Comparison of ENCODE assay signal across 8 cellular contexts in genomic region chr13:112942689-112943308, GRCh38. TPM values are rescaled to one million over a fixed set of nuclear protein-coding genes. Genes with fewer than 3 reads are reported as not detected.
DNase-seq lines count a peak whose midpoint lies in the region; ATAC-seq and TF ChIP-seq lines count a peak whose summit lies in the region.

No MANE protein-coding gene starts in this region.

- WGBS in IMR-90 (ENCODE audit: extremely low coverage in 2 of 2, insufficient read length in 1 of 2), 2 experiments, result 0% methylated on average over 8 of the region's 18 CpGs; no CpG with 5 or more reads in 1 of the 2 experiments
- WGBS in esophagus muscularis mucosa, result 7% methylated on average over 9 of the region's 18 CpGs

- no peak overlapping the region for H4K91ac ChIP-seq in IMR-90 (ENCODE audit: insufficient read depth, low read depth, low read length)

- peak; percentile 93 for TF ChIP-seq RAD21 in IMR-90 (IDR thresholded peaks at IDR 0.05; ENCODE audit: low read length)

- H4K8ac ChIP-seq in IMR-90 (ENCODE audit: low read depth in 2 of 2, low read length in 2 of 2), result no peak overlapping the region

- no peak overlapping the region for H3K23ac ChIP-seq in IMR-90 (ENCODE audit: low read depth, low read length)

- DNase-seq in DMS153 (lab: John Stamatoyannopoulos, UW) (peak; percentile 93), IMR-90 (peak; percentile 91), OCI-M1 (lab: John Stamatoyannopoulos, UW) (peak; percentile 95), esophagus muscularis mucosa (ENCODE audit: extremely low spot score) (peak; percentile 98)
- DNase-seq in activated T-cell treated with anti-CD3 and anti-CD28 coated beads, Interleukin-2, amount 50 U/mL, for 1 hour, result peak; percentile 96
- peak; percentile 91 to 98 for DNase-seq in stimulated activated CD8-positive, alpha-beta memory T cell treated with anti-CD3 and anti-CD28 coated beads, Interleukin-4, amount 100 ng/mL, for 4 hours (ENCODE audit: low read depth in 2 of 2, low spot score in 1 of 2)

- ATAC-seq in GM21576 (IDR thresholded peaks at IDR 0.05; ENCODE audit: unreplicated experiment), result peak; percentile 96
- ATAC-seq in IMR-90 (ENCODE audit: low read depth), result peak; percentile 95

- H2BK5ac ChIP-seq in IMR-90 (ENCODE audit: low read depth, low read length, poor library complexity, severe bottlenecking), result no peak overlapping the region

- TF ChIP-seq CTCF in IMR-90 (conservative IDR thresholded peaks at IDR 0.05; ENCODE audit: low read depth, low read length) (peak; percentile 97), esophagus muscularis mucosa (IDR thresholded peaks at IDR 0.05) (peak; percentile 91 to 96 (median 94))

- H3K79me1 ChIP-seq in IMR-90 (ENCODE audit: low read depth in 1 of 2, low read length in 2 of 2), result no peaks in the 10 kb centered on the region

- no peak overlapping the region for H3K56ac ChIP-seq in IMR-90 (ENCODE audit: extremely low read depth, insufficient read depth, low read length)

- H3K9me3 ChIP-seq in IMR-90 (ENCODE audit: control insufficient read depth, insufficient read depth, low read length) (no peaks in the 10 kb centered on the region), esophagus muscularis mucosa (no peaks in the 10 kb centered on the region), mucosa of stomach (ENCODE audit: control insufficient read depth, low read length) (no peaks in the 10 kb centered on the region)

- peak overlapping the region; percentile 92 for H2AFZ ChIP-seq in IMR-90 (replicated peaks; ENCODE audit: low read length, poor library complexity)

- H2AK9ac ChIP-seq in IMR-90 (replicated peaks; ENCODE audit: low read depth, low read length, poor library complexity), result no peak overlapping the region

- no peak overlapping the region for H3K9ac ChIP-seq in IMR-90 (ENCODE audit: low read depth, low read length)
- peak overlapping the region; percentile 5 for H3K9ac ChIP-seq in mucosa of stomach (ENCODE audit: low read length)

- no peak overlapping the region for H2BK20ac ChIP-seq in IMR-90 (ENCODE audit: low read depth, low read length)

- H2BK120ac ChIP-seq in IMR-90 (ENCODE audit: low read depth, low read length), result no peak overlapping the region

- no peak overlapping the region for H2BK15ac ChIP-seq in IMR-90 (ENCODE audit: low read depth, low read length)

- H4K5ac ChIP-seq in IMR-90 (ENCODE audit: low read depth, low read length), result no peak overlapping the region

- TF ChIP-seq POLR2A in IMR-90 (IDR thresholded peaks at IDR 0.05; ENCODE audit: low read depth, low read length), result no peak; the same call in 1 of the 2 replicates
- TF ChIP-seq POLR2A in esophagus muscularis mucosa (IDR thresholded peaks at IDR 0.05; ENCODE audit: low read depth), result no peak

- intact Hi-C loops in IMR-90 (cut with micrococcal nuclease) (loop anchor here (1.0 to 10.0 kb wide), 3 partner anchors 87 to 508 kb away; no protein-coding TSS in a partner anchor), esophagus muscularis mucosa (cut with DNase I) (loop anchor here (2.0 to 5.0 kb wide), 2 partner anchors 90 to 452 kb away; no protein-coding TSS in a partner anchor)

- H3K36me3 ChIP-seq in IMR-90 (ENCODE audit: control insufficient read depth, insufficient read depth, low read length) (no peaks in the 10 kb centered on the region), esophagus muscularis mucosa (no peaks in the 10 kb centered on the region), mucosa of stomach (ENCODE audit: control insufficient read depth, insufficient read depth, low read length) (no peaks in the 10 kb centered on the region)

- no peaks in the 10 kb centered on the region for H3K4me1 ChIP-seq in IMR-90 (ENCODE audit: control insufficient read depth, insufficient read depth, low read length)
- H3K4me1 ChIP-seq in esophagus muscularis mucosa, result peaks cover 8 to 19% (median 17%) of the 10 kb centered on the region in 4 donors
- peaks cover 11% of the 10 kb centered on the region for H3K4me1 ChIP-seq in mucosa of stomach (ENCODE audit: control insufficient read depth, insufficient read depth, low read length)

- dilution Hi-C loops in IMR-90 (cut with HindIII; ENCODE audit: low sequenced_read_pairs, unreplicated experiment), result no loop called here

- no peak overlapping the region for H3K18ac ChIP-seq in IMR-90 (ENCODE audit: low read depth, low read length)

- no peak overlapping the region for H3K4ac ChIP-seq in IMR-90 (ENCODE audit: low read depth, low read length)

- H3K27ac ChIP-seq in IMR-90 (ENCODE audit: insufficient read depth, low read length) (no peak overlapping the region), esophagus muscularis mucosa (replicated peaks in 1 of 4) (peak overlapping the region; percentile 49 to 73 (median 62))

- BruUV-seq in IMR-90 (replicated peaks; lab: Mats Ljungman, UMichigan), result no TSS peak

- no peak overlapping the region for H2AK5ac ChIP-seq in IMR-90 (ENCODE audit: low read depth, low read length)

- H3K27me3 ChIP-seq in IMR-90 (ENCODE audit: control insufficient read depth, insufficient read depth, low read length) (peaks cover 42% of the 10 kb centered on the region), esophagus muscularis mucosa (peaks cover 0 to 6% (median 0%) of the 10 kb centered on the region in 4 donors), mucosa of stomach (ENCODE audit: control insufficient read depth, insufficient read depth, low read length) (no peaks in the 10 kb centered on the region)

- H4K20me1 ChIP-seq in IMR-90 (ENCODE audit: insufficient read depth, low read length), result no peaks in the 10 kb centered on the region

- no peak for TF ChIP-seq EP300 in esophagus muscularis mucosa (IDR thresholded peaks at IDR 0.05)

- in situ Hi-C loops in IMR-90 (cut with MboI; ENCODE audit: low sequenced_read_pairs), result loop anchor here (25.0 kb wide), 2 partner anchors 295 to 445 kb away; no protein-coding TSS in a partner anchor

- no peaks in the 10 kb centered on the region for H3K9me1 ChIP-seq in IMR-90 (ENCODE audit: insufficient read depth, low read length)

- POLR2A ChIA-PET in IMR-90 (lab: Charles Lee; ENCODE audit: unreplicated experiment), result no interaction called here

- no peak overlapping the region for H3K14ac ChIP-seq in IMR-90 (replicated peaks; ENCODE audit: low read depth, low read length)

- H3K4me3 ChIP-seq in IMR-90 (ENCODE audit: insufficient read depth, low read depth, low read length) (peak overlapping the region; percentile 2; the same call in 1 of the 2 replicates), esophagus muscularis mucosa (peak overlapping the region; percentile 54 to 63 (median 60)), mucosa of stomach (ENCODE audit: low read length) (peak overlapping the region; percentile 23)

- CTCF ChIA-PET in IMR-90 (lab: Yijun Ruan, JAX), result interaction anchor here (0.6 to 1.2 kb wide), 3 partner anchors 10 to 619 kb away, joined by 3 to 10 read pairs (median 4); no protein-coding TSS in a partner anchor

- peak overlapping the region; percentile 74 for H3K4me2 ChIP-seq in IMR-90 (ENCODE audit: low read depth, low read length)

TF ChIP-seq in IMR-90, 13 proteins besides CTCF, POLR2A, EP300 and RAD21:
- TF ChIP-seq SMC3 (IDR thresholded peaks at IDR 0.05; ENCODE audit: low read depth, low read length) (peak; percentile 76), RCOR1 (IDR thresholded peaks at IDR 0.05; ENCODE audit: insufficient replicate concordance, low read length) (no peak), BHLHE40 (IDR thresholded peaks at IDR 0.05; ENCODE audit: low read depth, low read length) (0 out of 2 replicates have a peak, but pooled peaks have one; percentile 15), MXI1 (IDR thresholded peaks at IDR 0.05; ENCODE audit: borderline replicate concordance, low read depth, low read length) (no peak)

RNA-seq across cellular contexts. Expression of gene MCF2L, which starts 26.2 kb away (rescaled TPM):
- total RNA-seq in IMR-90 (2012; rRNA removed), result 0.18 TPM in 1 of 2 replicates, not detected in the other
- not detected in 2 replicates for polyA plus RNA-seq in IMR-90 (2012; rRNA removed)
- polyA plus RNA-seq in IMR-90 (2012; cell fraction: cytosol; rRNA removed), result 0.02 and 0.09 TPM in 2 replicates
- polyA plus RNA-seq in IMR-90 (2012; cell fraction: nucleus; rRNA removed; ENCODE audit: low replicate concordance), result 0.09 and 0.11 TPM in 2 replicates
- 10 to 100 TPM; 14.5 to 38.6 (median 26.7) TPM for total RNA-seq in esophagus muscularis mucosa

Comparison
In these comparisons a context has a peak if more than half of its experiments do, and no peak if none do; other contexts are left out.
1. H3K4me3 ChIP-seq: peak in every context shown above with its lines; median percentile 60 in esophagus muscularis mucosa; 23 in mucosa of stomach; 2 in IMR-90.
2. RNA of gene MCF2L, which starts 26.2 kb away (total RNA-seq): 14.5 to 38.6 TPM in esophagus muscularis mucosa; 0.18 TPM in IMR-90; every median in the first group is over 10 times any median in the second.
3. Peak in every context shown above with its lines, with median percentiles within 50 percentile points of each other: DNase-seq.